ENCODE assay signal across 29 cellular contexts in the genomic region with DNA sequence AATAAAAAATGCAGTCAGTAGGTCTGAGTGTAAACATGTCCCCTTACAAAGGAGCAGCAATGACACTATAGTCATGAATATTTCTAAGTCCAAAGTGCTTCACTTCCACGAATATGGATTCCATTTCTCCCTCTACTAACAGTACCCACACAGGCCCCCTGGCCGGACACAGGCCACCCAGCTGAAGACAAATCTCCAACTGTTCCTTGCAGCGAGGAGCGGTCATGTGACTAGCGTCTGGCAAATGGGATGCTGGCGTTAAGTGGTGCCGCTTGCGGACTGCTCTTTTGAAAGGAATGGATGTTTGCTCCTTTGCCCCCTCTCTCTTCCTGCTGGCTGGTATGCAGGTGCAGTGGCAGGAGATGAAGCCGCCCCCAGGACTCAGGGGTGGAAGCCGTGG. TPM values are rescaled to one million over a fixed set of nuclear protein-coding genes. Genes with fewer than 3 reads are reported as not detected.
"Had no signal": no experiment of that assay in that cellular context is flagged by ENCODE, and none has a peak within 500 bp of the region (broad histone marks: within the 10 kb centered on the region; RNA-seq: fewer than 3 reads in every experiment).

No MANE protein-coding gene starts in this region.

- ATAC-seq: activated T-cell treated with anti-CD3 and anti-CD28 coated beads, Interleukin-2, amount 50 U/mL, for 4 hours; activated T-helper 17 cell treated with anti-CD3 and anti-CD28 coated beads, Interleukin-2, amount 50 U/mL, for 72 hours; effector memory CD8-positive, alpha-beta T cell; foreskin keratinocyte; gastrocnemius medialis had no signal

- DNase-seq: activated CD4-positive, alpha-beta memory T cell treated with anti-CD3 and anti-CD28 coated beads, Interleukin-2, amount 10 ng/mL, durations not matched to agents 7 days and 5 days; activated CD4-positive, alpha-beta T cell treated with anti-CD3 and anti-CD28 coated beads for 1 hour; activated CD4-positive, alpha-beta T cell treated with anti-CD3 and anti-CD28 coated beads for 4 hours; activated CD4-positive, alpha-beta T cell treated with anti-CD3 and anti-CD28 coated beads, Interleukin-2, amount 10 ng/mL, durations not matched to agents 7 days and 5 days; activated CD4-positive, alpha-beta T cell treated with anti-CD3 and anti-CD28 coated beads, Interleukin-2, amount 50 U/mL, for 4 hours; activated CD8-positive, alpha-beta memory T cell treated with anti-CD3 and anti-CD28 coated beads, Interleukin-2, amount 50 U/mL, for 48 hours; activated effector memory CD4-positive, alpha-beta T cell treated with Interleukin-2 at 50 U/mL for 16 hours; activated gamma-delta T cell treated with Interleukin-2 at 50 U/mL for 16 hours; activated naive CD4-positive, alpha-beta T cell treated with anti-CD3 and anti-CD28 coated beads, Interleukin-2, amount 50 U/mL, for 16 hours; activated naive CD4-positive, alpha-beta T cell treated with Interleukin-2 at 50 U/mL for 16 hours; activated T-cell treated with anti-CD3 and anti-CD28 coated beads for 4 hours; activated T-cell treated with anti-CD3 and anti-CD28 coated beads, Interleukin-2, amount 50 U/mL, for 4 hours; amniotic stem cell; brain microvascular endothelial cell; cortex of kidney; dermis blood vessel endothelial cell; effector CD4-positive, alpha-beta T cell; effector memory CD8-positive, alpha-beta T cell; erythroblast; foreskin keratinocyte; gastrocnemius medialis; T-helper 2 cell had no signal

- H3K4me3 ChIP-seq: esophagus muscularis mucosa, gastrocnemius medialis had no signal

- H3K27ac ChIP-seq: brain microvascular endothelial cell, foreskin keratinocyte had no signal

- FAIRE-seq: astrocyte, colon had no signal

- H3K4me1 ChIP-seq: foreskin keratinocyte had no signal

- H3K27me3 ChIP-seq: brain microvascular endothelial cell, esophagus muscularis mucosa, foreskin keratinocyte, gastrocnemius medialis had no signal

- H3K9me3 ChIP-seq: gastrocnemius medialis had no signal

RNA-seq across cellular contexts. Expression of a gene that starts 47.7 kb away (rescaled TPM):
- total RNA-seq: activated T-cell treated with anti-CD3 and anti-CD28 coated beads, Interleukin-2, amount 50 U/mL, for 4 hours; activated T-helper 17 cell treated with anti-CD3 and anti-CD28 coated beads, Interleukin-2, amount 50 U/mL, for 72 hours; glomerular endothelial cell; T-helper 1 cell treated with Interleukin-12 subunit alpha and Interleukin-12 subunit beta and Interleukin-4 antibody, amounts not matched to agents 30 ng/mL and 1 ng/mL, for 36 hours had no signal

RNA-seq across cellular contexts. Expression of a gene that starts 56.3 kb away (rescaled TPM):
- total RNA-seq: activated CD4-positive, alpha-beta memory T cell treated with anti-CD3 and anti-CD28 coated beads, Interleukin-2, amount 10 ng/mL, durations not matched to agents 7 days and 5 days; activated CD4-positive, alpha-beta T cell treated with anti-CD3 and anti-CD28 coated beads, Interleukin-2, amount 10 ng/mL, durations not matched to agents 7 days and 5 days; activated T-cell treated with anti-CD3 and anti-CD28 coated beads, Interleukin-2, amount 50 U/mL, for 4 hours; activated T-helper 17 cell treated with anti-CD3 and anti-CD28 coated beads, Interleukin-2, amount 50 U/mL, for 72 hours; astrocyte; chondrocyte; dermis blood vessel endothelial cell; esophagus muscularis mucosa; glomerular endothelial cell; T-helper 1 cell treated with Interleukin-12 subunit alpha and Interleukin-12 subunit beta and Interleukin-4 antibody, amounts not matched to agents 30 ng/mL and 1 ng/mL, for 36 hours had no signal
